14 cellular contexts compared by ENCODE assay signal in genomic region chrX:150863191-150863590, GRCh38. TPM values are rescaled to one million over a fixed set of nuclear protein-coding genes. Genes with fewer than 3 reads are reported as not detected.
DNase-seq lines count a peak whose midpoint lies in the region; ATAC-seq and TF ChIP-seq lines count a peak whose summit lies in the region.
"Had no signal": no experiment of that assay in that cellular context is flagged by ENCODE, and none has a peak within 500 bp of the region (broad histone marks: within the 10 kb centered on the region; RNA-seq: fewer than 3 reads in every experiment).

No MANE protein-coding gene starts in this region.

- TF ChIP-seq POLR2A in stomach (IDR thresholded peaks at IDR 0.05), result no peak

- no peaks in the 10 kb centered on the region for H3K27me3 ChIP-seq in psoas muscle (ENCODE audit: insufficient read depth in 3 of 3, low read length in 2 of 3)
- no peaks in the 10 kb centered on the region for H3K27me3 ChIP-seq in stomach

- peak; percentile 6 for DNase-seq in NCI-H2171 treated with DMSO at 0.1 percent for 48 hours (lab: John Stamatoyannopoulos, UW)
- DNase-seq in NCI-H2171 (lab: John Stamatoyannopoulos, UW), result no peak
- DNase-seq in NCI-H774 (lab: John Stamatoyannopoulos, UW), result peak; percentile 45
- no peak for DNase-seq in psoas muscle
- DNase-seq in stomach, result no peak
- DNase-seq: C1 segment of cervical spinal cord; Calu3; CD4-positive, alpha-beta memory T cell; COR-L47; DND-41; GOT3; HFFc6 had no signal

- H3K27ac ChIP-seq in psoas muscle, result peak overlapping the region; percentile 71
- H3K27ac ChIP-seq in stomach, result no peak overlapping the region

- H3K36me3 ChIP-seq in psoas muscle (ENCODE audit: insufficient read depth in 1 of 2, low read depth in 1 of 2) (no peaks in the 10 kb centered on the region), stomach (no peaks in the 10 kb centered on the region)
- H3K36me3 ChIP-seq: HAP-1 had no signal

- peaks cover 13% of the 10 kb centered on the region for H3K9me3 ChIP-seq in psoas muscle
- peaks cover 0 to 12% (median 5%) of the 10 kb centered on the region in 4 donors for H3K9me3 ChIP-seq in stomach
- H3K9me3 ChIP-seq: HAP-1 had no signal

- intact Hi-C loops in psoas muscle (cut with DNase I) (no loop called here), stomach (cut with DNase I; ENCODE audit: low total_unique reads) (no loop called here)

- H3K4me1 ChIP-seq in psoas muscle (peaks cover 5% of the 10 kb centered on the region), stomach (no peaks in the 10 kb centered on the region)
- H3K4me1 ChIP-seq: HAP-1 had no signal

- H3K4me3 ChIP-seq in psoas muscle, result no peak overlapping the region
- H3K4me3 ChIP-seq in stomach, result no peak overlapping the region
- H3K4me3 ChIP-seq: HAP-1 had no signal

- TF ChIP-seq CTCF in psoas muscle (IDR thresholded peaks at IDR 0.05) (no peak), stomach (IDR thresholded peaks at IDR 0.05) (no peak)

- TF ChIP-seq EP300 in stomach (IDR thresholded peaks at IDR 0.05), result no peak

- ATAC-seq in psoas muscle (peak in 3 of 4 donors; percentile 56 to 73 (median 61)), HG03135 (IDR thresholded peaks at IDR 0.05; ENCODE audit: unreplicated experiment) (no peak)

RNA-seq across cellular contexts. Expression of gene CD99L2, which starts 35.3 kb away (rescaled TPM):
- 100 to 1,000 TPM; 106 to 173 (median 136) TPM for total RNA-seq in psoas muscle
- 100 to 1,000 TPM in 2 of 3 donors, 10 to 100 TPM in 1; 62.7 to 154 (median 104) TPM for polyA plus RNA-seq in psoas muscle
- 10 to 100 TPM in 4 of 5 donors, 1 to 10 TPM in 1; 3.5 to 40.6 (median 21.4) TPM for total RNA-seq in stomach
- polyA plus RNA-seq in stomach, result 10 to 100 TPM in 1 of 3 donors, 1 to 10 TPM in 2; 7.0 to 10.1 (median 7.3) TPM

Comparison
In these comparisons a context has a peak if more than half of its experiments do, and no peak if none do; other contexts are left out.
1. DNase-seq: peak in NCI-H2171 treated with DMSO at 0.1 percent for 48 hours (single experiment) and NCI-H774 (single experiment); none in NCI-H2171 (single experiment), psoas muscle (0 of 2) and stomach (single experiment).